In genomic region chr15:84387086-84387485, GRCh38 we compare ENCODE assay signal across 20 cellular contexts.
"Had no signal": no experiment of that assay in that cellular context is flagged by ENCODE, and none has a peak within 500 bp of the region (broad histone marks: within the 10 kb centered on the region; RNA-seq: fewer than 3 reads in every experiment).

No MANE protein-coding gene starts in this region.

- H3K4me1 Mint-ChIP-seq: activated CD4-positive, alpha-beta T cell treated with anti-CD3 and anti-CD28 coated beads, Interleukin-2, amount 10 ng/mL, durations not matched to agents 24 days and 14 days; activated naive CD4-positive, alpha-beta T cell treated with anti-CD3 and anti-CD28 coated beads, Interleukin-2, amount 50 U/mL, for 24 hours; naive B cell; stimulated activated memory B cell treated with anti-CD40 and anti-IgM and Interleukin-4, amounts not matched to agents 10 μg/mL and 1 μg/mL and 100 μg/mL, for 72 hours had no signal

- H3K4me3 Mint-ChIP-seq: activated CD4-positive, alpha-beta T cell treated with anti-CD3 and anti-CD28 coated beads, Interleukin-2, amount 10 ng/mL, durations not matched to agents 24 days and 14 days; activated CD8-positive, alpha-beta T cell treated with anti-CD3 and anti-CD28 coated beads for 36 hours; activated naive CD4-positive, alpha-beta T cell treated with anti-CD3 and anti-CD28 coated beads, Interleukin-2, amount 50 U/mL, for 24 hours; activated T-cell treated with anti-CD3 and anti-CD28 coated beads, Interleukin-2, amount 50 U/mL, for 4 hours; naive B cell; stimulated activated memory B cell treated with anti-CD40 and anti-IgM and Interleukin-4, amounts not matched to agents 10 μg/mL and 1 μg/mL and 100 μg/mL, for 72 hours had no signal

- H3K36me3 Mint-ChIP-seq: activated naive CD4-positive, alpha-beta T cell treated with anti-CD3 and anti-CD28 coated beads, Interleukin-2, amount 50 U/mL, for 24 hours; stimulated activated memory B cell treated with anti-CD40 and anti-IgM and Interleukin-4, amounts not matched to agents 10 μg/mL and 1 μg/mL and 100 μg/mL, for 72 hours had no signal

- H3K36me3 ChIP-seq: ascending aorta, breast epithelium, esophagus squamous epithelium, heart right ventricle, thyroid gland, uterus had no signal

- H3K27ac ChIP-seq: ascending aorta, breast epithelium, esophagus squamous epithelium, heart right ventricle, thyroid gland, uterus had no signal

- DNase-seq: activated CD4-positive, alpha-beta T cell treated with anti-CD3 and anti-CD28 coated beads, Interleukin-2, amount 10 ng/mL, durations not matched to agents 24 days and 14 days; activated CD8-positive, alpha-beta T cell treated with anti-CD3 and anti-CD28 coated beads for 36 hours; activated gamma-delta T cell; activated T-cell treated with anti-CD3 and anti-CD28 coated beads, Interleukin-2, amount 50 U/mL, for 4 hours; cerebellar nuclear complex; effector CD8-positive, alpha-beta T cell; esophagus squamous epithelium; left colon; naive B cell; stimulated activated CD4-positive, alpha-beta T cell treated with anti-CD3 and anti-CD28 coated beads, Interleukin-4, amount 100 ng/mL, for 4 hours; T-helper 2 cell; thyroid gland; uterus had no signal

- H3K4me3 ChIP-seq: ascending aorta, breast epithelium, esophagus squamous epithelium, heart right ventricle, smooth muscle cell, thyroid gland, uterus had no signal

- ATAC-seq: activated CD8-positive, alpha-beta T cell treated with anti-CD3 and anti-CD28 coated beads for 36 hours; activated T-cell treated with anti-CD3 and anti-CD28 coated beads, Interleukin-2, amount 50 U/mL, for 4 hours; heart right ventricle; left colon; sciatic nerve; stimulated activated memory B cell treated with anti-CD40 and anti-IgM and Interleukin-4, amounts not matched to agents 10 μg/mL and 1 μg/mL and 100 μg/mL, for 72 hours had no signal

- H3K9me3 ChIP-seq: ascending aorta, esophagus squamous epithelium, thyroid gland, uterus had no signal

- H3K27ac Mint-ChIP-seq: activated CD4-positive, alpha-beta T cell treated with anti-CD3 and anti-CD28 coated beads, Interleukin-2, amount 10 ng/mL, durations not matched to agents 24 days and 14 days; activated CD8-positive, alpha-beta T cell treated with anti-CD3 and anti-CD28 coated beads for 36 hours; activated naive CD4-positive, alpha-beta T cell treated with anti-CD3 and anti-CD28 coated beads, Interleukin-2, amount 50 U/mL, for 24 hours; naive B cell; stimulated activated memory B cell treated with anti-CD40 and anti-IgM and Interleukin-4, amounts not matched to agents 10 μg/mL and 1 μg/mL and 100 μg/mL, for 72 hours had no signal

- H3K9me3 Mint-ChIP-seq: activated CD8-positive, alpha-beta T cell treated with anti-CD3 and anti-CD28 coated beads for 36 hours; activated naive CD4-positive, alpha-beta T cell treated with anti-CD3 and anti-CD28 coated beads, Interleukin-2, amount 50 U/mL, for 24 hours; activated T-cell treated with anti-CD3 and anti-CD28 coated beads, Interleukin-2, amount 50 U/mL, for 4 hours; stimulated activated memory B cell treated with anti-CD40 and anti-IgM and Interleukin-4, amounts not matched to agents 10 μg/mL and 1 μg/mL and 100 μg/mL, for 72 hours had no signal

- H3K27me3 ChIP-seq: ascending aorta, breast epithelium, esophagus squamous epithelium, thyroid gland, uterus had no signal

- H3K4me1 ChIP-seq: ascending aorta, breast epithelium, heart right ventricle, thyroid gland, uterus had no signal
